In the genomic region with DNA sequence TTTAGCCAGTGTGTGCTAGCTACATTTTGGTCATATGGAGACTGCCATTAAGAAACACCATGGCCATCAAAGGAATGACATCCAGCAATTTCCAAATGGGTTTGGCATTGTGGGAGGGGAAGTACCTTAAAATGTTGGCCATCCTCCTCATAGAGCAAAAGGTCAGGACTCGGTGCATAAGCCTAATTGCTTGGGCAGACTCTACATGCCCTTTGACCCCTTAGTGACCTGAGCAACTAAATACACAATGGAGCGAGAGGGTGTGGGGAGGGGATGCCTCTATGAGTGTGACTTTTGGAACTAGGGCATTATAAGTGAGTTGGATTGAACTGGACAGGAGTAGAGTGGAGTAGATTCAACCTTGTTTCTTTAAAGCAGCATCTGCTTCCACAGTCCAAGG, we compare ENCODE assay signal across 23 cellular contexts.
"Had no signal": no experiment of that assay in that cellular context is flagged by ENCODE, and none has a peak within 500 bp of the region (broad histone marks: within the 10 kb centered on the region; RNA-seq: fewer than 3 reads in every experiment).

No MANE protein-coding gene starts in this region.

- H3K27me3 ChIP-seq: ascending aorta, MG63, SJCRH30 had no signal

- H3K36me3 ChIP-seq: MG63 had no signal

- DNase-seq: activated CD4-positive, alpha-beta T cell treated with anti-CD3 and anti-CD28 coated beads, Interleukin-2, amount 10 ng/mL, durations not matched to agents 24 days and 14 days; activated CD4-positive, alpha-beta T cell treated with anti-CD3 and anti-CD28 coated beads, Interleukin-2, amount 50 U/mL, for 48 hours; activated CD8-positive, alpha-beta T cell treated with anti-CD3 and anti-CD28 coated beads, Interleukin-2, amount 10 ng/mL, durations not matched to agents 7 days and 5 days; activated gamma-delta T cell; activated naive CD4-positive, alpha-beta T cell treated with Interleukin-2 at 50 U/mL for 16 hours; activated naive CD8-positive, alpha-beta T cell treated with anti-CD3 and anti-CD28 coated beads, Interleukin-2, amount 10 ng/mL, durations not matched to agents 7 days and 5 days; activated T-cell treated with anti-CD3 and anti-CD28 coated beads, Interleukin-2, amount 50 U/mL, for 24 hours; amygdala; Kasumi-1; KG1; MG63; NCI-H1048; NCI-H1436 treated with DMSO at 0.1 percent for 48 hours; NCI-H1694 treated with DMSO at 0.1 percent for 48 hours; NCI-H2029; NCI-H345; NCI-H524 treated with DMSO at 0.1 percent for 48 hours; NK-92 treated with Interleukin-12 subunit alpha and Interleukin-12 subunit beta, amount 100 ng/mL, for 24 hours; SHP77; SJCRH30 had no signal

- H3K4me1 ChIP-seq: ascending aorta, SJCRH30 had no signal

- H3K27ac ChIP-seq: ascending aorta, SJCRH30, SK-N-MC had no signal

- H3K9me3 ChIP-seq: ascending aorta, MG63, SJCRH30 had no signal

- FAIRE-seq: TTC549 had no signal

- ATAC-seq: activated CD8-positive, alpha-beta T cell treated with anti-CD3 and anti-CD28 coated beads, Interleukin-2, amount 10 ng/mL, durations not matched to agents 7 days and 5 days had no signal

- H3K4me3 ChIP-seq: ascending aorta, MG63, SJCRH30, SK-N-MC had no signal
